Comparison of ENCODE assay signal across 11 cellular contexts in the genomic region with DNA sequence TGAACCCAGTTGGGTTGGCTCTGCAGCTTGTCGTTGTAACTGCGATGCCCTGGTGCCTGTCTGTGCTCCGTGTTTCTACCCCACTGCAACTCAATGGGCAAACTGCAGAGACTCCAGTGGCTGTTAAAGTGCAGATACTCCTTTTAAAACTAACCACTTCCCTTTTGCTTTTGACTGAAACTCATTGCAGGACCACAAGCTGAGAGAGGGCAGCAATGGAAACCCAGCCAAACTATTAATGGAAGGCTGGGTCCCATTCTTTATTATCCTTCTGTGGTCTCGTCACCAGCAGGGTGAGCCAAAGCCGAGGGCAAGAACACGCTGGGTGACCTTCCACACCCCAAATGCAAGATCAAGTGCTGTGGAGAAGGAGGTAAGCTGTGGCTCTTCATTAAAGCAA.
A peak's percentile ranks its signal among the peaks of the same experiment; 100 is the strongest.
DNase-seq lines count a peak whose midpoint lies in the region; ATAC-seq and TF ChIP-seq lines count a peak whose summit lies in the region.
"Had no signal": no experiment of that assay in that cellular context is flagged by ENCODE, and none has a peak within 500 bp of the region (broad histone marks: within the 10 kb centered on the region; RNA-seq: fewer than 3 reads in every experiment).

No MANE protein-coding gene starts in this region.

- no peaks in the 10 kb centered on the region for H3K9me3 Mint-ChIP-seq in activated naive CD8-positive, alpha-beta T cell treated with anti-CD3 and anti-CD28 coated beads, Interleukin-2, amount 50 U/mL, for 24 hours
- peaks cover 75% of the 10 kb centered on the region for H3K9me3 Mint-ChIP-seq in HFFc6

- H3K4me3 Mint-ChIP-seq in activated naive CD8-positive, alpha-beta T cell treated with anti-CD3 and anti-CD28 coated beads, Interleukin-2, amount 50 U/mL, for 24 hours, result no peak overlapping the region
- H3K4me3 Mint-ChIP-seq in HFFc6, result no peak overlapping the region
- H3K4me3 Mint-ChIP-seq: memory B cell had no signal

- no peak overlapping the region for H3K4me3 ChIP-seq in NB4 (ENCODE audit: low read depth, low read length)
- H3K4me3 ChIP-seq: coronary artery had no signal

- peaks cover 92% of the 10 kb centered on the region for H3K4me1 Mint-ChIP-seq in activated naive CD8-positive, alpha-beta T cell treated with anti-CD3 and anti-CD28 coated beads, Interleukin-2, amount 50 U/mL, for 24 hours
- H3K4me1 Mint-ChIP-seq in HFFc6 (ENCODE audit: low read depth), result no peaks in the 10 kb centered on the region
- H3K4me1 Mint-ChIP-seq: memory B cell had no signal

- no peaks in the 10 kb centered on the region for H3K27me3 Mint-ChIP-seq in activated naive CD8-positive, alpha-beta T cell treated with anti-CD3 and anti-CD28 coated beads, Interleukin-2, amount 50 U/mL, for 24 hours
- H3K27me3 Mint-ChIP-seq in HFFc6 (ENCODE audit: insufficient read depth), result no peaks in the 10 kb centered on the region
- H3K27me3 Mint-ChIP-seq: memory B cell had no signal

- TF ChIP-seq CTCF in NB4 (IDR thresholded peaks at IDR 0.05; ENCODE audit: low read depth, low read length) (no peak), HFFc6 (IDR thresholded peaks at IDR 0.05) (no peak)

- DNase-seq in activated gamma-delta T cell treated with Interleukin-2 at 50 U/mL for 16 hours (peak; percentile 16), activated gamma-delta T cell (lab: John Stamatoyannopoulos, UW) (no peak), NB4 (ENCODE audit: low read depth) (peak; percentile 20), HFFc6 (no peak)
- no peak for DNase-seq in activated naive CD8-positive, alpha-beta T cell treated with anti-CD3 and anti-CD28 coated beads, Interleukin-2, amount 50 U/mL, for 24 hours
- DNase-seq in stimulated activated naive CD8-positive, alpha-beta T cell treated with anti-CD3 and anti-CD28 coated beads, Interleukin-15, Interleukin-2, amounts not matched to agents 100 U/mL and 50 U/mL, for 24 hours, result no peak
- no peak for DNase-seq in stimulated activated CD4-positive, alpha-beta T cell treated with anti-CD3 and anti-CD28 coated beads, Interleukin-2, amount 100 ng/mL, for 24 hours
- DNase-seq: NCI-H1694 had no signal

- no peak overlapping the region for H3K27ac Mint-ChIP-seq in activated naive CD8-positive, alpha-beta T cell treated with anti-CD3 and anti-CD28 coated beads, Interleukin-2, amount 50 U/mL, for 24 hours
- H3K27ac Mint-ChIP-seq in HFFc6, result no peak overlapping the region
- H3K27ac Mint-ChIP-seq: memory B cell had no signal

- no peaks in the 10 kb centered on the region for H3K36me3 Mint-ChIP-seq in activated naive CD8-positive, alpha-beta T cell treated with anti-CD3 and anti-CD28 coated beads, Interleukin-2, amount 50 U/mL, for 24 hours (ENCODE audit: low read depth)
- H3K36me3 Mint-ChIP-seq in HFFc6 (ENCODE audit: low read depth), result peaks cover 4% of the 10 kb centered on the region; the same call in 1 of the 2 replicates
- H3K36me3 Mint-ChIP-seq: memory B cell had no signal

- peak; percentile 51 for ATAC-seq in activated naive CD8-positive, alpha-beta T cell treated with anti-CD3 and anti-CD28 coated beads, Interleukin-2, amount 50 U/mL, for 24 hours
- peak; percentile 24 for ATAC-seq in stimulated activated naive CD8-positive, alpha-beta T cell treated with anti-CD3 and anti-CD28 coated beads, Interleukin-15, Interleukin-2, amounts not matched to agents 100 U/mL and 50 U/mL, for 24 hours
- ATAC-seq in GM21723 (IDR thresholded peaks at IDR 0.05; ENCODE audit: unreplicated experiment), result no peak

- no peak for TF ChIP-seq POLR2A in NB4 (IDR thresholded peaks at IDR 0.05; ENCODE audit: extremely low read depth, insufficient read length)

Comparison
In these comparisons a context has a peak if more than half of its experiments do, and no peak if none do; other contexts are left out.
1. DNase-seq: peak in activated gamma-delta T cell treated with Interleukin-2 at 50 U/mL for 16 hours (single experiment) and NB4 (single experiment); none in activated gamma-delta T cell (single experiment), activated naive CD8-positive, alpha-beta T cell treated with anti-CD3 and anti-CD28 coated beads, Interleukin-2, amount 50 U/mL, for 24 hours (single experiment), stimulated activated naive CD8-positive, alpha-beta T cell treated with anti-CD3 and anti-CD28 coated beads, Interleukin-15, Interleukin-2, amounts not matched to agents 100 U/mL and 50 U/mL, for 24 hours (single experiment), HFFc6 (single experiment) and stimulated activated CD4-positive, alpha-beta T cell treated with anti-CD3 and anti-CD28 coated beads, Interleukin-2, amount 100 ng/mL, for 24 hours (0 of 2).